ENCODE assay signal across 11 cellular contexts in genomic region chr2:100780203-100781008, GRCh38. TPM values are rescaled to one million over a fixed set of nuclear protein-coding genes. Genes with fewer than 3 reads are reported as not detected.
A peak's percentile ranks its signal among the peaks of the same experiment; 100 is the strongest.
DNase-seq lines count a peak whose midpoint lies in the region; ATAC-seq and TF ChIP-seq lines count a peak whose summit lies in the region.
"Had no signal": no experiment of that assay in that cellular context is flagged by ENCODE, and none has a peak within 500 bp of the region (broad histone marks: within the 10 kb centered on the region; RNA-seq: fewer than 3 reads in every experiment).

No MANE protein-coding gene starts in this region.

- H4K8ac ChIP-seq in H9 (replicated peaks; ENCODE audit: insufficient read length, low read depth, low read length): no peak overlapping the region

- peak; percentile 60 to 92 for TF ChIP-seq EP300 in SK-N-SH (IDR thresholded peaks at IDR 0.05; ENCODE audit: borderline replicate concordance in 1 of 2, low read depth in 1 of 2, low read length in 1 of 2)

- H3K9me3 Mint-ChIP-seq in H9: no peaks in the 10 kb centered on the region
- H3K9me3 Mint-ChIP-seq: central memory CD8-positive, alpha-beta T cell had no signal

- H3K79me2 ChIP-seq in SK-N-SH (ENCODE audit: insufficient read depth) (no peaks in the 10 kb centered on the region), H9 (ENCODE audit: insufficient read depth, low read length) (no peaks in the 10 kb centered on the region)

- H3F3A ChIP-seq in SK-N-SH (replicated peaks; ENCODE audit: insufficient read depth): peaks cover 4% of the 10 kb centered on the region

- intact Hi-C loops in prostate gland (cut with DNase I) (no loop called here), ascending aorta (cut with DNase I) (no loop called here)

- no peak overlapping the region for H3K9ac ChIP-seq in SK-N-SH
- no peak overlapping the region for H3K9ac ChIP-seq in H9 (ENCODE audit: extremely low read depth, insufficient read length, low read length)
- H3K9ac ChIP-seq: KMS-11 had no signal

- H3K18ac ChIP-seq in H9 (ENCODE audit: insufficient read length, low read depth, low read length): no peak overlapping the region

- TF ChIP-seq RAD21 in SK-N-SH (IDR thresholded peaks at IDR 0.05; ENCODE audit: low read length): no peak

- H2AFZ ChIP-seq in SK-N-SH (ENCODE audit: low read depth): peak overlapping the region; percentile 61; the same call in 1 of the 2 replicates
- H2AFZ ChIP-seq in H9 (ENCODE audit: low read length): no peak overlapping the region

- WGBS in SK-N-SH (ENCODE audit: low lambda C conversion rate): 28% methylated on average over 8 of the region's 8 CpGs
- 71% methylated on average over 8 of the region's 8 CpGs for WGBS in prostate gland
- WGBS in H9 (ENCODE audit: extremely low coverage, insufficient read length, low lambda C conversion rate): no CpG with 5 or more reads among the region's 8 CpGs

- no peak overlapping the region for H3K4me3 ChIP-seq in SK-N-SH (ENCODE audit: low read depth in 2 of 2, low read length in 1 of 2)
- no peak overlapping the region for H3K4me3 ChIP-seq in prostate gland
- no peak overlapping the region for H3K4me3 ChIP-seq in ascending aorta

- H3K36me3 ChIP-seq in SK-N-SH (replicated peaks in 1 of 2; ENCODE audit: control insufficient read depth in 1 of 2, insufficient read depth in 2 of 2, low read length in 1 of 2) (no peaks in the 10 kb centered on the region), prostate gland (no peaks in the 10 kb centered on the region), ascending aorta (no peaks in the 10 kb centered on the region)

- H3K23me2 ChIP-seq in H9 (ENCODE audit: insufficient read length, low read depth, low read length, poor library complexity, severe bottlenecking): no peaks in the 10 kb centered on the region

- no peak overlapping the region for H2BK120ac ChIP-seq in H9 (ENCODE audit: low read depth, low read length, poor library complexity, severe bottlenecking)

- H2BK5ac ChIP-seq in H9 (ENCODE audit: insufficient read length, low read length): no peak overlapping the region

- POLR2A ChIA-PET in SK-N-SH (lab: Yijun Ruan, JAX): no interaction called here

- H3K36me3 Mint-ChIP-seq in H9 (ENCODE audit: insufficient read depth in 1 of 3, low read depth in 3 of 3): no peaks in the 10 kb centered on the region

- H4K91ac ChIP-seq in H9 (ENCODE audit: insufficient read length, low read depth, low read length): no peak overlapping the region

- peak overlapping the region in 1 of 3 experiments; percentile 72; a peak in 1 of 7 replicates for H3K27ac Mint-ChIP-seq in H9

- H3K4me2 ChIP-seq in SK-N-SH (0 out of 2 replicates have a peak overlapping the region, but pooled peaks have one; percentile 17), H9 (ENCODE audit: insufficient read depth, insufficient read length, low read length) (no peak overlapping the region)
- H3K4me2 ChIP-seq: KMS-11 had no signal

- no peak overlapping the region for H3K4ac ChIP-seq in H9 (ENCODE audit: low read depth, low read length)

- H2BK15ac ChIP-seq in H9 (ENCODE audit: low read depth, low read length): no peak overlapping the region

- H3K9me3 ChIP-seq in SK-N-SH (no peaks in the 10 kb centered on the region), prostate gland (no peaks in the 10 kb centered on the region), H9 (ENCODE audit: control insufficient read depth, low read depth, low read length) (no peaks in the 10 kb centered on the region), ascending aorta (no peaks in the 10 kb centered on the region)

- H4K5ac ChIP-seq in H9 (ENCODE audit: insufficient read length, low read depth, low read length): no peak overlapping the region

- no peak for TF ChIP-seq POLR2A in prostate gland (IDR thresholded peaks at IDR 0.05)

- no peaks in the 10 kb centered on the region for H4K20me1 ChIP-seq in SK-N-SH (ENCODE audit: insufficient read depth)
- no peaks in the 10 kb centered on the region for H4K20me1 ChIP-seq in H9 (ENCODE audit: control insufficient read depth, insufficient read depth, insufficient read length)

- no peak for ATAC-seq in HG02981 (IDR thresholded peaks at IDR 0.05; ENCODE audit: unreplicated experiment)

- no peak overlapping the region for H2BK12ac ChIP-seq in H9 (ENCODE audit: insufficient read length, low read depth, low read length)

- H3K79me1 ChIP-seq in H9 (ENCODE audit: insufficient read depth, low read depth, low read length, poor library complexity, severe bottlenecking): no peaks in the 10 kb centered on the region

- H3K4me3 Mint-ChIP-seq in H9: no peak overlapping the region
- H3K4me3 Mint-ChIP-seq: central memory CD8-positive, alpha-beta T cell had no signal

- H2AK5ac ChIP-seq in H9 (ENCODE audit: insufficient read length, low read length): no peak overlapping the region

- H3K27me3 ChIP-seq in SK-N-SH (ENCODE audit: insufficient read depth) (no peaks in the 10 kb centered on the region), prostate gland (replicated peaks; ENCODE audit: insufficient read depth) (no peaks in the 10 kb centered on the region), H9 (ENCODE audit: insufficient read depth, low read length) (no peaks in the 10 kb centered on the region), ascending aorta (no peaks in the 10 kb centered on the region)

- CTCF ChIA-PET in SK-N-SH (lab: Yijun Ruan, JAX): no interaction called here

- peaks cover 2% of the 10 kb centered on the region; the same call in 1 of the 2 replicates for H3K27me3 Mint-ChIP-seq in H9 (ENCODE audit: low read depth)

- no peak overlapping the region for H3T11ph ChIP-seq in H9 (ENCODE audit: low read length)

- H2BK20ac ChIP-seq in H9 (ENCODE audit: low read depth, low read length, poor library complexity, severe bottlenecking): no peak overlapping the region

- peaks cover 11 to 16% of the 10 kb centered on the region in 2 experiments for H3K4me1 Mint-ChIP-seq in H9
- H3K4me1 Mint-ChIP-seq: central memory CD8-positive, alpha-beta T cell had no signal

- peak overlapping the region in 1 of 2 experiments; percentile 23; a peak in 1 of 4 replicates for H3K27ac ChIP-seq in SK-N-SH (ENCODE audit: low read depth in 2 of 2, low read length in 1 of 2)
- no peak overlapping the region for H3K27ac ChIP-seq in prostate gland
- no peak overlapping the region for H3K27ac ChIP-seq in H9 (ENCODE audit: insufficient read length, low read depth, low read length)
- H3K27ac ChIP-seq in ascending aorta: no peak overlapping the region
- H3K27ac ChIP-seq: KMS-11 had no signal

- no peaks in the 10 kb centered on the region for H3K9me2 ChIP-seq in SK-N-SH

- H3K23ac ChIP-seq in H9 (ENCODE audit: insufficient read length, low read depth, low read length): no peak overlapping the region

- H3K4me1 ChIP-seq in SK-N-SH (ENCODE audit: control insufficient read depth in 1 of 2, insufficient read depth in 2 of 2, low read depth in 1 of 2, low read length in 1 of 2) (peaks cover 0 to 4% of the 10 kb centered on the region in 2 experiments; a peak in 2 of 4 replicates), prostate gland (replicated peaks) (no peaks in the 10 kb centered on the region), H9 (ENCODE audit: insufficient read depth, low read length) (no peaks in the 10 kb centered on the region; the same call in 1 of the 2 replicates), ascending aorta (no peaks in the 10 kb centered on the region)

- no peak for TF ChIP-seq CTCF in SK-N-SH (IDR thresholded peaks at IDR 0.05)
- no peak for TF ChIP-seq CTCF in prostate gland (IDR thresholded peaks at IDR 0.05)
- TF ChIP-seq CTCF in H9 (conservative IDR thresholded peaks at IDR 0.05): no peak
- no peak for TF ChIP-seq CTCF in ascending aorta (IDR thresholded peaks at IDR 0.05)

- no peak overlapping the region; the same call in 1 of the 2 replicates for H3K14ac ChIP-seq in H9 (ENCODE audit: insufficient read depth, low read length)

- DNase-seq in HS-5 (ENCODE audit: low read depth): peak; percentile 100
- no peak for DNase-seq in SK-N-SH
- DNase-seq in foreskin melanocyte: peak; percentile 73
- peak; percentile 23 for DNase-seq in prostate gland (ENCODE audit: low spot score)
- DNase-seq in H9: no peak
- no peak for DNase-seq in ascending aorta (ENCODE audit: low spot score in 2 of 2)
- DNase-seq in activated naive CD4-positive, alpha-beta T cell treated with Interleukin-2 at 50 U/mL for 16 hours: no peak
- DNase-seq: DMS53 had no signal

- H3K56ac ChIP-seq in H9 (ENCODE audit: insufficient read length, low read depth, low read length): no peak overlapping the region

TF ChIP-seq in SK-N-SH, 30 proteins besides CTCF, POLR2A, EP300 and RAD21 (continues in another document):
- TF ChIP-seq POLR2AphosphoS5 (IDR thresholded peaks at IDR 0.05; ENCODE audit: low read depth, low read length) (peak; percentile 62; the same call in 1 of the 2 replicates), SMC3 (IDR thresholded peaks at IDR 0.05; ENCODE audit: low read depth, low read length) (no peak), RCOR1 (IDR thresholded peaks at IDR 0.05; ENCODE audit: low read length) (no peak), JUND (IDR thresholded peaks at IDR 0.05) (peak; percentile 68), FOXJ3 (CRISPR knock-in tag; IDR thresholded peaks at IDR 0.05) (no peak), FOSL2 (IDR thresholded peaks at IDR 0.05; ENCODE audit: borderline replicate concordance, low read depth) (peak; percentile 56; the same call in 1 of the 2 replicates), YY1 (IDR thresholded peaks at IDR 0.05; ENCODE audit: low read depth) (no peak), TCF12 (IDR thresholded peaks at IDR 0.05) (peak; percentile 92), MEF2A (IDR thresholded peaks at IDR 0.05; ENCODE audit: borderline replicate concordance, low read depth) (peak; percentile 71; the same call in 1 of the 2 replicates), RFX5 (IDR thresholded peaks at IDR 0.05; ENCODE audit: low read length) (no peak), ZBTB33 (IDR thresholded peaks at IDR 0.05; ENCODE audit: borderline replicate concordance, low read depth) (no peak)

RNA-seq across cellular contexts. Expression of gene NPAS2, which starts 39.5 kb away (rescaled TPM):
- polyA plus RNA-seq in SK-N-SH (2012; rRNA removed): 40.1 and 58.5 TPM in 2 replicates
- 36.6 and 46.2 TPM in 2 replicates for polyA plus RNA-seq in SK-N-SH (2012; cell fraction: cytosol; rRNA removed)
- 96.4 and 147 TPM in 2 replicates for polyA plus RNA-seq in SK-N-SH (2012; cell fraction: nucleus; rRNA removed)
- 10 to 100 TPM; 24.2 to 45.8 TPM for total RNA-seq in prostate gland
- 1.1 and 1.3 TPM in 2 replicates for total RNA-seq in H9 (2021)
- 72.6 TPM for total RNA-seq in ascending aorta

Comparison
In these comparisons a context has a peak if more than half of its experiments do, and no peak if none do; other contexts are left out.
1. DNase-seq: peak in HS-5 (single experiment), foreskin melanocyte (single experiment) and prostate gland (single experiment); none in SK-N-SH (single experiment), H9 (single experiment), ascending aorta (0 of 2) and activated naive CD4-positive, alpha-beta T cell treated with Interleukin-2 at 50 U/mL for 16 hours (single experiment).
2. RNA of gene NPAS2, which starts 39.5 kb away (total RNA-seq): 72.6 TPM in ascending aorta (single experiment) and 24.2 to 45.8 TPM in prostate gland; 1.1 to 1.3 TPM in H9; every median in the first group is over 10 times any median in the second.